Comparison of ENCODE assay signal across 30 cellular contexts in genomic region chr5:6905883-6906282, GRCh38.
DNase-seq lines count a peak whose midpoint lies in the region; ATAC-seq, FAIRE-seq and TF ChIP-seq lines count a peak whose summit lies in the region.
"Had no signal": no experiment of that assay in that cellular context is flagged by ENCODE, and none has a peak within 500 bp of the region (broad histone marks: within the 10 kb centered on the region; RNA-seq: fewer than 3 reads in every experiment).

No MANE protein-coding gene starts in this region.

- H3K79me2 ChIP-seq in mesendoderm (ENCODE audit: control insufficient read depth, insufficient read depth, low read length), result no peaks in the 10 kb centered on the region

- H2AK5ac ChIP-seq in mesendoderm (ENCODE audit: low read length), result no peak overlapping the region

- H3K4me2 ChIP-seq in mesendoderm (ENCODE audit: low read length), result no peak overlapping the region

- H3K9ac ChIP-seq in mesendoderm (ENCODE audit: low read length), result no peak overlapping the region

- peaks cover 3% of the 10 kb centered on the region for H3K36me3 Mint-ChIP-seq in effector memory CD8-positive, alpha-beta T cell (ENCODE audit: insufficient read depth)
- no peaks in the 10 kb centered on the region for H3K36me3 Mint-ChIP-seq in activated CD8-positive, alpha-beta memory T cell treated with anti-CD3 and anti-CD28 coated beads, Interleukin-2, amount 10 ng/mL, durations not matched to agents 7 days and 5 days
- H3K36me3 Mint-ChIP-seq: activated naive CD4-positive, alpha-beta T cell treated with anti-CD3 and anti-CD28 coated beads, Interleukin-2, amount 10 ng/mL, durations not matched to agents 7 days and 5 days; mesothelial cell of epicardium; natural killer cell treated with Interleukin-12 subunit alpha and Interleukin-12 subunit beta and Interleukin-15 and Interleukin-18, amount 100 ng/mL, for 72 hours; stimulated activated naive B cell treated with anti-CD40 and anti-IgM and Interleukin-4, amounts not matched to agents 10 μg/mL and 1 μg/mL and 100 μg/mL, for 72 hours had no signal

- no CpG with 5 or more reads among the region's 5 CpGs for WGBS in mesendoderm (ENCODE audit: extremely low coverage, insufficient coverage, low lambda C conversion rate)
- WGBS in small intestine, 3 donors, result 85 to 88% (median 88%) methylated on average over 5 of the region's 5 CpGs

- no peak overlapping the region for H3K56ac ChIP-seq in mesendoderm (ENCODE audit: low read length)

- H3K4me3 ChIP-seq in fibroblast of villous mesenchyme (ENCODE audit: low read depth, low read length) (no peak overlapping the region), mesendoderm (ENCODE audit: low read length) (no peak overlapping the region), small intestine (ENCODE audit: low read depth in 1 of 2, low read length in 2 of 2) (no peak overlapping the region)
- H3K4me3 ChIP-seq: ascending aorta, SJSA1, thoracic aorta had no signal

- FAIRE-seq in small intestine (lab: Jason Lieb, UNC) (no peak), RCC 7860 (lab: Jason Lieb, UNC) (no peak)

- H3K18ac ChIP-seq in mesendoderm (ENCODE audit: low read length), result no peak overlapping the region

- CTCF ChIA-PET in activated CD8-positive, alpha-beta memory T cell treated with anti-CD3 and anti-CD28 coated beads, Interleukin-2, amount 10 ng/mL, durations not matched to agents 7 days and 5 days (lab: Charles Lee), result interaction anchor here (0.7 kb wide), 1 partner anchor 1055 kb away, joined by 3 read pairs; no protein-coding TSS in a partner anchor

- H4K8ac ChIP-seq in mesendoderm (ENCODE audit: low read depth, low read length), result no peak overlapping the region

- no peak overlapping the region for H4K5ac ChIP-seq in mesendoderm (ENCODE audit: low read length)

- peaks cover 0 to 13% of the 10 kb centered on the region in 2 donors for H3K27me3 Mint-ChIP-seq in effector memory CD8-positive, alpha-beta T cell
- no peaks in the 10 kb centered on the region for H3K27me3 Mint-ChIP-seq in activated CD8-positive, alpha-beta memory T cell treated with anti-CD3 and anti-CD28 coated beads, Interleukin-2, amount 10 ng/mL, durations not matched to agents 7 days and 5 days
- H3K27me3 Mint-ChIP-seq: stimulated activated naive B cell treated with anti-CD40 and anti-IgM and Interleukin-4, amounts not matched to agents 10 μg/mL and 1 μg/mL and 100 μg/mL, for 72 hours had no signal

- no peaks in the 10 kb centered on the region for H3K9me3 Mint-ChIP-seq in effector memory CD8-positive, alpha-beta T cell
- H3K9me3 Mint-ChIP-seq in activated CD8-positive, alpha-beta memory T cell treated with anti-CD3 and anti-CD28 coated beads, Interleukin-2, amount 10 ng/mL, durations not matched to agents 7 days and 5 days (ENCODE audit: low read depth), result no peaks in the 10 kb centered on the region
- H3K9me3 Mint-ChIP-seq: H9; stimulated activated naive B cell treated with anti-CD40 and anti-IgM and Interleukin-4, amounts not matched to agents 10 μg/mL and 1 μg/mL and 100 μg/mL, for 72 hours; T-helper 1 cell treated with Interleukin-12 subunit alpha and Interleukin-12 subunit beta and Interleukin-4 antibody, amounts not matched to agents 30 μg/mL and 1 μg/mL, for 36 hours had no signal

- ATAC-seq in effector memory CD8-positive, alpha-beta T cell (replicated peaks), result no peak
- ATAC-seq in activated CD8-positive, alpha-beta memory T cell treated with anti-CD3 and anti-CD28 coated beads, Interleukin-2, amount 10 ng/mL, durations not matched to agents 7 days and 5 days, result no peak
- ATAC-seq: activated CD4-positive, alpha-beta T cell treated with anti-CD3 and anti-CD28 coated beads for 36 hours; left lobe of liver; natural killer cell treated with Interleukin-12 subunit alpha and Interleukin-12 subunit beta and Interleukin-15 and Interleukin-18, amount 100 ng/mL, for 72 hours; stimulated activated naive B cell treated with anti-CD40 and anti-IgM and Interleukin-4, amounts not matched to agents 10 μg/mL and 1 μg/mL and 100 μg/mL, for 72 hours had no signal

- H3K36me3 ChIP-seq in mesendoderm (ENCODE audit: control insufficient read depth, insufficient read depth, low read length), result no peaks in the 10 kb centered on the region
- no peaks in the 10 kb centered on the region for H3K36me3 ChIP-seq in small intestine (ENCODE audit: control insufficient read depth in 2 of 2, insufficient read depth in 2 of 2, low read length in 2 of 2)
- H3K36me3 ChIP-seq: ascending aorta, BE2C, SJSA1, thoracic aorta had no signal

- H3K4me1 Mint-ChIP-seq in effector memory CD8-positive, alpha-beta T cell (ENCODE audit: low read depth in 2 of 2), result no peaks in the 10 kb centered on the region
- H3K4me1 Mint-ChIP-seq in activated CD8-positive, alpha-beta memory T cell treated with anti-CD3 and anti-CD28 coated beads, Interleukin-2, amount 10 ng/mL, durations not matched to agents 7 days and 5 days, result no peaks in the 10 kb centered on the region
- H3K4me1 Mint-ChIP-seq: activated CD4-positive, alpha-beta T cell treated with anti-CD3 and anti-CD28 coated beads for 36 hours; activated naive CD4-positive, alpha-beta T cell treated with anti-CD3 and anti-CD28 coated beads, Interleukin-2, amount 10 ng/mL, durations not matched to agents 7 days and 5 days; mesothelial cell of epicardium; stimulated activated naive B cell treated with anti-CD40 and anti-IgM and Interleukin-4, amounts not matched to agents 10 μg/mL and 1 μg/mL and 100 μg/mL, for 72 hours had no signal

- no peak overlapping the region for H2BK120ac ChIP-seq in mesendoderm (ENCODE audit: low read depth, low read length)

- H3K27ac ChIP-seq in mesendoderm (ENCODE audit: low read depth, low read length) (no peak overlapping the region), small intestine (ENCODE audit: low read depth in 1 of 2, low read length in 1 of 2) (no peak overlapping the region)
- H3K27ac ChIP-seq: 22Rv1, ascending aorta, HL-60, SJSA1, thoracic aorta had no signal

- no peaks in the 10 kb centered on the region for H3K27me3 ChIP-seq in mesendoderm (ENCODE audit: insufficient read depth, low read length, poor library complexity)
- H3K27me3 ChIP-seq in small intestine (ENCODE audit: control insufficient read depth in 2 of 2, insufficient read depth in 2 of 2, low read length in 2 of 2), result no peaks in the 10 kb centered on the region
- H3K27me3 ChIP-seq: ascending aorta, BE2C had no signal

- H3K4me1 ChIP-seq in mesendoderm (ENCODE audit: control insufficient read depth, low read depth, low read length) (no peaks in the 10 kb centered on the region), small intestine (ENCODE audit: control insufficient read depth in 2 of 2, insufficient read depth in 1 of 2, low read depth in 1 of 2, low read length in 1 of 2) (no peaks in the 10 kb centered on the region)
- H3K4me1 ChIP-seq: ascending aorta, BE2C, SJSA1 had no signal

- no peak overlapping the region for H3K27ac Mint-ChIP-seq in effector memory CD8-positive, alpha-beta T cell
- no peak overlapping the region for H3K27ac Mint-ChIP-seq in activated CD8-positive, alpha-beta memory T cell treated with anti-CD3 and anti-CD28 coated beads, Interleukin-2, amount 10 ng/mL, durations not matched to agents 7 days and 5 days
- H3K27ac Mint-ChIP-seq: activated CD4-positive, alpha-beta T cell treated with anti-CD3 and anti-CD28 coated beads for 36 hours; activated naive CD4-positive, alpha-beta T cell treated with anti-CD3 and anti-CD28 coated beads, Interleukin-2, amount 10 ng/mL, durations not matched to agents 7 days and 5 days; H9; mesothelial cell of epicardium; natural killer cell treated with Interleukin-12 subunit alpha and Interleukin-12 subunit beta and Interleukin-15 and Interleukin-18, amount 100 ng/mL, for 72 hours; stimulated activated naive B cell treated with anti-CD40 and anti-IgM and Interleukin-4, amounts not matched to agents 10 μg/mL and 1 μg/mL and 100 μg/mL, for 72 hours; T-helper 1 cell treated with Interleukin-12 subunit alpha and Interleukin-12 subunit beta and Interleukin-4 antibody, amounts not matched to agents 30 μg/mL and 1 μg/mL, for 36 hours had no signal

- H3K4me3 Mint-ChIP-seq in effector memory CD8-positive, alpha-beta T cell, result no peak overlapping the region
- no peak overlapping the region for H3K4me3 Mint-ChIP-seq in activated CD8-positive, alpha-beta memory T cell treated with anti-CD3 and anti-CD28 coated beads, Interleukin-2, amount 10 ng/mL, durations not matched to agents 7 days and 5 days
- H3K4me3 Mint-ChIP-seq: activated CD4-positive, alpha-beta T cell treated with anti-CD3 and anti-CD28 coated beads for 36 hours; activated naive CD4-positive, alpha-beta T cell treated with anti-CD3 and anti-CD28 coated beads, Interleukin-2, amount 10 ng/mL, durations not matched to agents 7 days and 5 days; H9; mesothelial cell of epicardium; natural killer cell treated with Interleukin-12 subunit alpha and Interleukin-12 subunit beta and Interleukin-15 and Interleukin-18, amount 100 ng/mL, for 72 hours; stimulated activated naive B cell treated with anti-CD40 and anti-IgM and Interleukin-4, amounts not matched to agents 10 μg/mL and 1 μg/mL and 100 μg/mL, for 72 hours; T-helper 1 cell treated with Interleukin-12 subunit alpha and Interleukin-12 subunit beta and Interleukin-4 antibody, amounts not matched to agents 30 μg/mL and 1 μg/mL, for 36 hours had no signal

- no peak overlapping the region for H2BK5ac ChIP-seq in mesendoderm (ENCODE audit: low read length)

- no peak overlapping the region for H3K4ac ChIP-seq in mesendoderm (ENCODE audit: low read depth, low read length)

- H3K79me1 ChIP-seq in mesendoderm (ENCODE audit: low read length), result no peaks in the 10 kb centered on the region

- H3K23ac ChIP-seq in mesendoderm (ENCODE audit: low read length), result no peak overlapping the region

- DNase-seq in DMS 273 (lab: John Stamatoyannopoulos, UW; ENCODE audit: unreplicated experiment) (peak; percentile 53), DMS 273 treated with DMSO at 0.1 percent for 48 hours (lab: John Stamatoyannopoulos, UW) (no peak), fibroblast of villous mesenchyme (ENCODE audit: low read depth) (peak; percentile 0), mesendoderm (peak; percentile 32), small intestine (no peak), RCC 7860 (ENCODE audit: low spot score) (no peak)
- no peak for DNase-seq in effector memory CD8-positive, alpha-beta T cell
- DNase-seq in activated CD8-positive, alpha-beta memory T cell treated with anti-CD3 and anti-CD28 coated beads, Interleukin-2, amount 10 ng/mL, durations not matched to agents 7 days and 5 days, result no peak
- DNase-seq: activated CD4-positive, alpha-beta T cell treated with anti-CD3 and anti-CD28 coated beads for 36 hours; activated CD8-positive, alpha-beta memory T cell treated with anti-CD3 and anti-CD28 coated beads for 24 hours; activated naive CD4-positive, alpha-beta T cell treated with anti-CD3 and anti-CD28 coated beads, Interleukin-2, amount 10 ng/mL, durations not matched to agents 7 days and 5 days; activated T-cell treated with anti-CD3 and anti-CD28 coated beads, Interleukin-2, amount 50 U/mL, for 48 hours; BE2C; glutamatergic neuron; H9; NCI-H1105; NCI-H2029 treated with DMSO at 0.1 percent for 48 hours; NCI-H345; posterior cingulate gyrus; stimulated activated CD4-positive, alpha-beta T cell treated with anti-CD3 and anti-CD28 coated beads, Interleukin-2, amount 100 ng/mL, for 24 hours; stimulated activated naive B cell treated with anti-CD40 and anti-IgM and Interleukin-4, amounts not matched to agents 10 μg/mL and 1 μg/mL and 100 μg/mL, for 72 hours had no signal

- TF ChIP-seq CTCF in fibroblast of villous mesenchyme (IDR thresholded peaks at IDR 0.05; ENCODE audit: insufficient read depth, low read depth, low read length), result no peak

- H2BK15ac ChIP-seq in mesendoderm (replicated peaks; ENCODE audit: low read depth), result no peak overlapping the region

- H3K9me3 ChIP-seq in small intestine (ENCODE audit: control insufficient read depth, low read depth), result no peaks in the 10 kb centered on the region
- H3K9me3 ChIP-seq: ascending aorta, BE2C, SJSA1, thoracic aorta had no signal

Comparison
In these comparisons a context has a peak if more than half of its experiments do, and no peak if none do; other contexts are left out.
1. DNase-seq: peak in DMS 273 (single experiment), fibroblast of villous mesenchyme (single experiment) and mesendoderm (single experiment); none in DMS 273 treated with DMSO at 0.1 percent for 48 hours (single experiment), small intestine (single experiment), effector memory CD8-positive, alpha-beta T cell (0 of 3), RCC 7860 (single experiment) and activated CD8-positive, alpha-beta memory T cell treated with anti-CD3 and anti-CD28 coated beads, Interleukin-2, amount 10 ng/mL, durations not matched to agents 7 days and 5 days (single experiment).